ENCODE assay signal across 8 cellular contexts in genomic region chr18:24270358-24270936, GRCh38.
DNase-seq lines count a peak whose midpoint lies in the region; ATAC-seq, FAIRE-seq and TF ChIP-seq lines count a peak whose summit lies in the region.

No MANE protein-coding gene starts in this region.

- no peak for TF ChIP-seq POLR2A in spleen (IDR thresholded peaks at IDR 0.05)
- TF ChIP-seq POLR2A in GM12892 (IDR thresholded peaks at IDR 0.05; ENCODE audit: low read depth, low read length), result no peak

- no peak for FAIRE-seq in GM12892 (lab: Jason Lieb, UNC)

- no peak for DNase-seq in cardiac fibroblast (ENCODE audit: low read depth in 2 of 2)
- DNase-seq in spleen, result no peak
- no peak for DNase-seq in dedifferentiated amniotic fluid mesenchymal stem cell (ENCODE audit: extremely low spot score)
- DNase-seq in GM12892 (ENCODE audit: insufficient read length), result no peak

- H3K9ac ChIP-seq in HUES48 (ENCODE audit: low read depth, low read length), result peak overlapping the region; percentile 85

- H3K4me3 ChIP-seq in HUES48 (ENCODE audit: low read depth, low read length), result peak overlapping the region; percentile 98
- H3K4me3 ChIP-seq in cardiac fibroblast (replicated peaks in 1 of 2; ENCODE audit: low read depth in 2 of 2, low read length in 2 of 2), result peak overlapping the region; percentile 73 to 82
- H3K4me3 ChIP-seq in spleen, result peak overlapping the region in 5 of 8 donors; percentile 49 to 78 (median 52)

- no peaks in the 10 kb centered on the region for H3K36me3 ChIP-seq in HUES48 (ENCODE audit: control insufficient read depth, insufficient read depth, low read length)
- no peaks in the 10 kb centered on the region for H3K36me3 ChIP-seq in spleen

- ATAC-seq in HG02759 (IDR thresholded peaks at IDR 0.05; ENCODE audit: unreplicated experiment) (no peak), HG02938 (IDR thresholded peaks at IDR 0.05; ENCODE audit: unreplicated experiment) (no peak)

- TF ChIP-seq CTCF in cardiac fibroblast (IDR thresholded peaks at IDR 0.05; ENCODE audit: low read depth, low read length), result no peak
- TF ChIP-seq CTCF in spleen (IDR thresholded peaks at IDR 0.05 in 8 of 11, conservative IDR thresholded peaks at IDR 0.05 in 3 of 11), result no peak

- H3K27me3 ChIP-seq in HUES48 (ENCODE audit: control insufficient read depth, insufficient read depth, low read length) (no peaks in the 10 kb centered on the region), layer of hippocampus (ENCODE audit: control insufficient read depth, insufficient read depth, low read length) (no peaks in the 10 kb centered on the region), spleen (replicated peaks in 1 of 7) (peaks cover 0 to 29% (median 3%) of the 10 kb centered on the region in 7 donors)

- WGBS in spleen, 5 donors, result 65 to 82% (median 77%) methylated on average over 4 of the region's 4 CpGs

- no peaks in the 10 kb centered on the region for H3K9me3 ChIP-seq in HUES48 (ENCODE audit: control insufficient read depth, insufficient read depth, low read length)
- peaks cover 0 to 14% (median 2%) of the 10 kb centered on the region in 8 donors for H3K9me3 ChIP-seq in spleen

- H3K4me1 ChIP-seq in HUES48 (ENCODE audit: control insufficient read depth, insufficient read depth, low read length), result peaks cover 48% of the 10 kb centered on the region
- H3K4me1 ChIP-seq in spleen, result peaks cover 5 to 51% (median 32%) of the 10 kb centered on the region in 6 donors

- intact Hi-C loops in spleen (cut with DNase I; ENCODE audit: low total_unique reads), result no loop called here

- H3K27ac ChIP-seq in HUES48 (ENCODE audit: low read depth, low read length) (peak overlapping the region; percentile 86), layer of hippocampus (ENCODE audit: low read depth, low read length) (peak overlapping the region; percentile 91), spleen (peak overlapping the region in 3 of 8 donors; percentile 79 to 82 (median 80))
